12 cellular contexts compared by ENCODE assay signal in genomic region chr2:85712849-85713612, GRCh38. TPM values are rescaled to one million over a fixed set of nuclear protein-coding genes. Genes with fewer than 3 reads are reported as not detected.
DNase-seq lines count a peak whose midpoint lies in the region; ATAC-seq and TF ChIP-seq lines count a peak whose summit lies in the region.
"Had no signal": no experiment of that assay in that cellular context is flagged by ENCODE, and none has a peak within 500 bp of the region (broad histone marks: within the 10 kb centered on the region; RNA-seq: fewer than 3 reads in every experiment).

No MANE protein-coding gene starts in this region.

- no peaks in the 10 kb centered on the region for H3K36me3 ChIP-seq in HEK293 (ENCODE audit: control insufficient read depth in 2 of 2, insufficient read depth in 1 of 2, low read length in 2 of 2)
- no peaks in the 10 kb centered on the region for H3K36me3 ChIP-seq in stomach

- CTCF ChIA-PET in HEK293 (lab: Yijun Ruan, JAX), result interaction anchor here (0.6 to 2.8 kb wide), 4 partner anchors 10 to 416 kb away, joined by 3 to 15 read pairs (median 3); no protein-coding TSS in a partner anchor

- H3K4me1 ChIP-seq in HEK293 (ENCODE audit: control insufficient read depth, insufficient read depth, low read length), result no peaks in the 10 kb centered on the region
- H3K4me1 ChIP-seq in stomach, result peaks cover 19 to 85% (median 33%) of the 10 kb centered on the region in 4 donors

- no peak for TF ChIP-seq POLR2A in stomach (IDR thresholded peaks at IDR 0.05)

- POLR2A ChIA-PET in HEK293 (lab: Yijun Ruan, JAX), result interaction anchor here (0.5 kb wide), 1 partner anchor 73 kb away, joined by 3 read pairs; no protein-coding TSS in a partner anchor

- peak in 8 of 61 donors; percentile 15 to 61 (median 30) for DNase-seq in caudate nucleus (lab: John Stamatoyannopoulos, UW)
- DNase-seq in stomach, result peak; percentile 86
- DNase-seq in NCI-H774 (lab: John Stamatoyannopoulos, UW), result no peak
- no peak for DNase-seq in NCI-H2081 treated with DMSO at 0.1 percent for 48 hours (lab: John Stamatoyannopoulos, UW)
- no peak for DNase-seq in effector CD4-positive, alpha-beta T cell
- DNase-seq: activated gamma-delta T cell had no signal

- H3K27ac ChIP-seq in HEK293 (ENCODE audit: extremely low read depth, low read depth, low read length), result no peak overlapping the region
- H3K27ac ChIP-seq in caudate nucleus (ENCODE audit: low read depth, low read length), result peak overlapping the region; percentile 84
- H3K27ac ChIP-seq in layer of hippocampus (ENCODE audit: low read depth, low read length), result peak overlapping the region; percentile 90
- H3K27ac ChIP-seq in stomach, result peak overlapping the region; percentile 67 to 86 (median 78)

- no peak overlapping the region for H3K4me3 ChIP-seq in HEK293 (ENCODE audit: low read depth, low read length)
- H3K4me3 ChIP-seq in stomach, result no peak overlapping the region

- intact Hi-C loops in stomach (cut with DNase I; ENCODE audit: low total_unique reads), result no loop called here

- TF ChIP-seq EP300 in stomach (IDR thresholded peaks at IDR 0.05), result no peak

- no peak for TF ChIP-seq CTCF in HEK293 (tag by site-specific recombination; IDR thresholded peaks at IDR 0.05)
- TF ChIP-seq CTCF in stomach (IDR thresholded peaks at IDR 0.05), result no peak

- WGBS in stomach, 5 donors, result 49 to 66% (median 54%) methylated on average over 9 of the region's 9 CpGs

- H3K9me3 ChIP-seq in HEK293 (ENCODE audit: control insufficient read depth, insufficient read depth, low read depth, low read length) (no peaks in the 10 kb centered on the region), stomach (no peaks in the 10 kb centered on the region)

- H3K27me3 ChIP-seq in layer of hippocampus (ENCODE audit: control insufficient read depth, insufficient read depth, low read length), result no peaks in the 10 kb centered on the region
- H3K27me3 ChIP-seq in stomach, result no peaks in the 10 kb centered on the region

- ATAC-seq in HG03432 (IDR thresholded peaks at IDR 0.05; ENCODE audit: unreplicated experiment), result no peak

TF ChIP-seq in HEK293, 187 proteins besides CTCF, POLR2A, EP300 and RAD21:
- peak; percentile 56 for TF ChIP-seq EGR2 (tag by site-specific recombination; IDR thresholded peaks at IDR 0.05; ENCODE audit: low read depth)
- TF ChIP-seq ZNF18 (tag by site-specific recombination; IDR thresholded peaks at IDR 0.05), result no peak
- peak; percentile 76 for TF ChIP-seq ZFHX2 (tag by site-specific recombination; conservative IDR thresholded peaks at IDR 0.05)

RNA-seq across cellular contexts. Expression of gene GNLY, which starts 18.9 kb away (rescaled TPM):
- 1 to 10 TPM in 1 of 5 donors, under 1 TPM in 1, not detected in 3; 0.72 to 5.8 TPM for total RNA-seq in stomach
- 1 to 10 TPM; 1.1 to 2.4 (median 1.7) TPM for polyA plus RNA-seq in stomach
- total RNA-seq: G401, pulmonary artery endothelial cell had no signal

RNA-seq across cellular contexts. Expression of gene ATOH8, which starts 40.8 kb away (rescaled TPM):
- total RNA-seq in stomach, result 10 to 100 TPM in 2 of 5 donors, 1 to 10 TPM in 3; 2.3 to 23.2 (median 9.7) TPM
- polyA plus RNA-seq in stomach, result 10 to 100 TPM; 11.3 to 20.0 (median 15.3) TPM

RNA-seq across cellular contexts. Expression of gene SFTPB, which starts 45.0 kb away (rescaled TPM):
- 1,000 to 10,000 TPM in 1 of 5 donors, 10 to 100 TPM in 1, 1 to 10 TPM in 1, under 1 TPM in 1, not detected in 1; 0.14 to 4,040 (median 7.4) TPM for total RNA-seq in stomach
- polyA plus RNA-seq in stomach, result 10 to 100 TPM in 1 of 3 donors, 1 to 10 TPM in 1, under 1 TPM in 1; 0.44 to 10.8 (median 1.8) TPM
- total RNA-seq: G401; pulmonary artery endothelial cell; T-helper 2 cell treated with Interferon-gamma antibody and Interleukin-4, amounts not matched to agents 100 ng/mL and 5 ng/mL, for 36 hours had no signal
